8 cellular contexts compared by ENCODE assay signal in genomic region chr5:98929982-98930355, GRCh38. TPM values are rescaled to one million over a fixed set of nuclear protein-coding genes. Genes with fewer than 3 reads are reported as not detected.
DNase-seq lines count a peak whose midpoint lies in the region; ATAC-seq, FAIRE-seq and TF ChIP-seq lines count a peak whose summit lies in the region.

No MANE protein-coding gene starts in this region.

- no peak for ATAC-seq in HG03196 (IDR thresholded peaks at IDR 0.05; ENCODE audit: unreplicated experiment)

- peak overlapping the region; percentile 100 for H3K9ac ChIP-seq in mucosa of rectum (ENCODE audit: low read depth in 1 of 2, low read length in 2 of 2)

- DNase-seq in HT-29 (ENCODE audit: low spot score), result peak; percentile 47
- DNase-seq in bronchial epithelial cell (ENCODE audit: low read depth), result no peak
- DNase-seq in amniotic stem cell (lab: John Stamatoyannopoulos, UW), result no peak
- DNase-seq in NCI-H2171 (lab: John Stamatoyannopoulos, UW), result no peak
- DNase-seq in NCI-H2227 (lab: John Stamatoyannopoulos, UW; ENCODE audit: unreplicated experiment), result no peak

- H3K9me3 ChIP-seq in mucosa of rectum (ENCODE audit: control insufficient read depth in 2 of 2, low read length in 2 of 2), result no peaks in the 10 kb centered on the region

- H2AFZ ChIP-seq in ACC112 (ENCODE audit: low read length, unreplicated experiment), result no peak overlapping the region

- TF ChIP-seq CTCF in bronchial epithelial cell (IDR thresholded peaks at IDR 0.05; ENCODE audit: insufficient read depth, low read length, severe bottlenecking), result no peak

- H3K27me3 ChIP-seq in ACC112 (ENCODE audit: insufficient read depth, low read length) (no peaks in the 10 kb centered on the region), bronchial epithelial cell (ENCODE audit: control insufficient read depth, insufficient read depth, low read length) (no peaks in the 10 kb centered on the region), mucosa of rectum (ENCODE audit: control insufficient read depth in 2 of 2, insufficient read depth in 2 of 2, low read length in 2 of 2) (no peaks in the 10 kb centered on the region)

- H3K4me3 ChIP-seq in ACC112 (ENCODE audit: low read depth, low read length) (peak overlapping the region; percentile 90), bronchial epithelial cell (ENCODE audit: low read depth, low read length) (peak overlapping the region; percentile 72), mucosa of rectum (ENCODE audit: low read length in 2 of 2) (peak overlapping the region; percentile 91 to 100)

- peaks cover 25% of the 10 kb centered on the region for H3K36me3 ChIP-seq in ACC112 (ENCODE audit: insufficient read depth, low read length)
- H3K36me3 ChIP-seq in bronchial epithelial cell (ENCODE audit: control insufficient read depth, insufficient read depth, low read length), result no peaks in the 10 kb centered on the region
- H3K36me3 ChIP-seq in mucosa of rectum (ENCODE audit: control insufficient read depth in 2 of 2, insufficient read depth in 2 of 2, low read length in 2 of 2), result peaks cover 5 to 11% of the 10 kb centered on the region in 2 donors

- peaks cover 66% of the 10 kb centered on the region for H3K79me2 ChIP-seq in ACC112 (ENCODE audit: control insufficient read depth, insufficient read depth, low read length, unreplicated experiment)

- peak overlapping the region; percentile 100 for H3K27ac ChIP-seq in ACC112 (ENCODE audit: low read depth, low read length)
- peak overlapping the region; percentile 100 for H3K27ac ChIP-seq in mucosa of rectum (ENCODE audit: low read depth in 2 of 2, low read length in 2 of 2)

- no peak for FAIRE-seq in bronchial epithelial cell (lab: Jason Lieb, UNC)

- H3K4me1 ChIP-seq in ACC112 (ENCODE audit: control insufficient read depth, insufficient read depth, low read length, unreplicated experiment) (peaks cover 16% of the 10 kb centered on the region), mucosa of rectum (ENCODE audit: control insufficient read depth in 2 of 2, insufficient read depth in 2 of 2, low read length in 2 of 2) (peaks cover 17 to 20% of the 10 kb centered on the region in 2 donors)

RNA-seq across cellular contexts. Expression of gene CHD1, which starts 1.2 kb away (rescaled TPM):
- 18.9 and 21.6 TPM in 2 replicates for total RNA-seq in HT-29 (2014; rRNA removed; shearing (Covaris generic))
- total RNA-seq in bronchial epithelial cell, result 42.0 and 50.5 TPM in 2 replicates
